Comparison of ENCODE assay signal across 22 cellular contexts in genomic region chr13:27971776-27972618, GRCh38. TPM values are rescaled to one million over a fixed set of nuclear protein-coding genes. Genes with fewer than 3 reads are reported as not detected.
"Had no signal": no experiment of that assay in that cellular context is flagged by ENCODE, and none has a peak within 500 bp of the region (broad histone marks: within the 10 kb centered on the region; RNA-seq: fewer than 3 reads in every experiment).

No MANE protein-coding gene starts in this region.

- H3K4me1 ChIP-seq: adrenal gland had no signal

- H3K4me3 ChIP-seq: adrenal gland, lung, ovary, SK-N-MC, thyroid gland had no signal

- H3K27me3 ChIP-seq: ovary had no signal

- H3K27ac ChIP-seq: adrenal gland, ovary, SK-N-MC, thyroid gland, VCaP had no signal

- H3K9me3 ChIP-seq: adrenal gland, ovary, thyroid gland had no signal

- H3K36me3 ChIP-seq: adrenal gland, ovary, thyroid gland had no signal

- DNase-seq: activated CD8-positive, alpha-beta T cell treated with anti-CD3 and anti-CD28 coated beads for 36 hours; activated naive CD4-positive, alpha-beta T cell treated with anti-CD3 and anti-CD28 coated beads, Interleukin-2, amount 50 U/mL, for 16 hours; adrenal gland; central memory CD4-positive, alpha-beta T cell; cortex of kidney; hypothalamus; immature natural killer cell; left cardiac atrium; natural killer cell; ovary; stimulated activated CD4-positive, alpha-beta T cell treated with anti-CD3 and anti-CD28 coated beads, Interleukin-15, amount 100 ng/mL, for 24 hours; stimulated activated CD4-positive, alpha-beta T cell treated with anti-CD3 and anti-CD28 coated beads, Interleukin-4, amount 100 ng/mL, for 4 hours; T-cell; T1000; thyroid gland had no signal

- ATAC-seq: activated CD8-positive, alpha-beta T cell treated with anti-CD3 and anti-CD28 coated beads for 36 hours; esophagus mucosa; left cardiac atrium; natural killer cell; T-cell had no signal

RNA-seq across cellular contexts. Expression of gene CDX2, which starts 2.9 kb away (rescaled TPM):
- total RNA-seq: activated CD8-positive, alpha-beta T cell treated with anti-CD3 and anti-CD28 coated beads for 36 hours; esophagus mucosa; glomerular endothelial cell; left cardiac atrium; mononuclear cell; natural killer cell; renal cortical epithelial cell; thyroid gland had no signal
- polyA plus RNA-seq: immature natural killer cell, lung had no signal

RNA-seq across cellular contexts. Expression of gene URAD, which starts 16.5 kb away (rescaled TPM):
- total RNA-seq: activated CD8-positive, alpha-beta T cell treated with anti-CD3 and anti-CD28 coated beads for 36 hours; adrenal gland; esophagus mucosa; glomerular endothelial cell; left cardiac atrium; lung; mononuclear cell; natural killer cell; ovary; renal cortical epithelial cell; T-cell; thyroid gland had no signal
- polyA plus RNA-seq: adrenal gland, immature natural killer cell, lung, ovary had no signal

RNA-seq across cellular contexts. Expression of gene PDX1, which starts 52.2 kb away (rescaled TPM):
- total RNA-seq: activated CD8-positive, alpha-beta T cell treated with anti-CD3 and anti-CD28 coated beads for 36 hours; adrenal gland; esophagus mucosa; glomerular endothelial cell; left cardiac atrium; lung; mononuclear cell; natural killer cell; ovary; renal cortical epithelial cell; T-cell; thyroid gland had no signal
- polyA plus RNA-seq: adrenal gland, immature natural killer cell, lung, ovary had no signal
